In the genomic region with DNA sequence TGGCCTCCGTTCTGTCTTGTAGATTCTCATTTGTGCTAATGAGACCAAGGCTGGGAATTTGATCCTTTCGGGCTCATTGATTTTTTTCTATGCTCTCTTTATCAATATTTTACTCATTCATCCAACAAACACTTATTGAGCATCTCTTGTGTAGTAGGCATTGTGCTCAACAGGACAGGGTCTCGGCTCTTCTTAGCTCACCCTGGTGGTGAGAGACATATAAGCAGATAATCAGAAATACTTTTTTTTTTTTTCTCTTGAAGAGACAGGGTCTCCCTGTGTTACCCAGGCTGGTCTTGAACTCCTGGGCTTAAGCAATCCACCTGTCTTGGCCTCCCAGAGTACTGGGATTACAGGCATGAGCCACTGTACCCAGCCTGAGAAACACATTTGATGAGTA, we compare ENCODE assay signal across 1 cellular context.
TF ChIP-seq lines count a peak whose summit lies in the region.

No MANE protein-coding gene starts in this region.

TF ChIP-seq in HepG2, 621 proteins besides CTCF, POLR2A, EP300 and RAD21:
- no peak for TF ChIP-seq ZNF879 (CRISPR knock-in tag; IDR thresholded peaks at IDR 0.05)
- TF ChIP-seq ZMYM3 (CRISPR knock-in tag; IDR thresholded peaks at IDR 0.05), result no peak
- TF ChIP-seq ZNF772 (CRISPR knock-in tag; IDR thresholded peaks at IDR 0.05), result no peak
- TF ChIP-seq GTF2F1 (IDR thresholded peaks at IDR 0.05; ENCODE audit: low read length), result no peak
- TF ChIP-seq RFX1 (IDR thresholded peaks at IDR 0.05), result no peak
- TF ChIP-seq ZSCAN22 (CRISPR knock-in tag; IDR thresholded peaks at IDR 0.05), result no peak
- no peak for TF ChIP-seq AGO1 (IDR thresholded peaks at IDR 0.05; ENCODE audit: low read depth, low read length, poor library complexity, severe bottlenecking)
- TF ChIP-seq FOXK2 (IDR thresholded peaks at IDR 0.05), result no peak
- no peak for TF ChIP-seq HOXA3 (CRISPR knock-in tag; IDR thresholded peaks at IDR 0.05)
- TF ChIP-seq, protein P1, sequence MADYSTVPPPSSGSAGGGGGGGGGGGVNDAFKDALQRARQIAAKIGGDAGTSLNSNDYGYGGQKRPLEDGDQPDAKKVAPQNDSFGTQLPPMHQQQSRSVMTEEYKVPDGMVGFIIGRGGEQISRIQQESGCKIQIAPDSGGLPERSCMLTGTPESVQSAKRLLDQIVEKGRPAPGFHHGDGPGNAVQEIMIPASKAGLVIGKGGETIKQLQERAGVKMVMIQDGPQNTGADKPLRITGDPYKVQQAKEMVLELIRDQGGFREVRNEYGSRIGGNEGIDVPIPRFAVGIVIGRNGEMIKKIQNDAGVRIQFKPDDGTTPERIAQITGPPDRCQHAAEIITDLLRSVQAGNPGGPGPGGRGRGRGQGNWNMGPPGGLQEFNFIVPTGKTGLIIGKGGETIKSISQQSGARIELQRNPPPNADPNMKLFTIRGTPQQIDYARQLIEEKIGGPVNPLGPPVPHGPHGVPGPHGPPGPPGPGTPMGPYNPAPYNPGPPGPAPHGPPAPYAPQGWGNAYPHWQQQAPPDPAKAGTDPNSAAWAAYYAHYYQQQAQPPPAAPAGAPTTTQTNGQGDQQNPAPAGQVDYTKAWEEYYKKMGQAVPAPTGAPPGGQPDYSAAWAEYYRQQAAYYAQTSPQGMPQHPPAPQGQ (CRISPR knock-in tag; IDR thresholded peaks at IDR 0.05; ENCODE audit: borderline replicate concordance), result no peak
- TF ChIP-seq, protein P2, sequence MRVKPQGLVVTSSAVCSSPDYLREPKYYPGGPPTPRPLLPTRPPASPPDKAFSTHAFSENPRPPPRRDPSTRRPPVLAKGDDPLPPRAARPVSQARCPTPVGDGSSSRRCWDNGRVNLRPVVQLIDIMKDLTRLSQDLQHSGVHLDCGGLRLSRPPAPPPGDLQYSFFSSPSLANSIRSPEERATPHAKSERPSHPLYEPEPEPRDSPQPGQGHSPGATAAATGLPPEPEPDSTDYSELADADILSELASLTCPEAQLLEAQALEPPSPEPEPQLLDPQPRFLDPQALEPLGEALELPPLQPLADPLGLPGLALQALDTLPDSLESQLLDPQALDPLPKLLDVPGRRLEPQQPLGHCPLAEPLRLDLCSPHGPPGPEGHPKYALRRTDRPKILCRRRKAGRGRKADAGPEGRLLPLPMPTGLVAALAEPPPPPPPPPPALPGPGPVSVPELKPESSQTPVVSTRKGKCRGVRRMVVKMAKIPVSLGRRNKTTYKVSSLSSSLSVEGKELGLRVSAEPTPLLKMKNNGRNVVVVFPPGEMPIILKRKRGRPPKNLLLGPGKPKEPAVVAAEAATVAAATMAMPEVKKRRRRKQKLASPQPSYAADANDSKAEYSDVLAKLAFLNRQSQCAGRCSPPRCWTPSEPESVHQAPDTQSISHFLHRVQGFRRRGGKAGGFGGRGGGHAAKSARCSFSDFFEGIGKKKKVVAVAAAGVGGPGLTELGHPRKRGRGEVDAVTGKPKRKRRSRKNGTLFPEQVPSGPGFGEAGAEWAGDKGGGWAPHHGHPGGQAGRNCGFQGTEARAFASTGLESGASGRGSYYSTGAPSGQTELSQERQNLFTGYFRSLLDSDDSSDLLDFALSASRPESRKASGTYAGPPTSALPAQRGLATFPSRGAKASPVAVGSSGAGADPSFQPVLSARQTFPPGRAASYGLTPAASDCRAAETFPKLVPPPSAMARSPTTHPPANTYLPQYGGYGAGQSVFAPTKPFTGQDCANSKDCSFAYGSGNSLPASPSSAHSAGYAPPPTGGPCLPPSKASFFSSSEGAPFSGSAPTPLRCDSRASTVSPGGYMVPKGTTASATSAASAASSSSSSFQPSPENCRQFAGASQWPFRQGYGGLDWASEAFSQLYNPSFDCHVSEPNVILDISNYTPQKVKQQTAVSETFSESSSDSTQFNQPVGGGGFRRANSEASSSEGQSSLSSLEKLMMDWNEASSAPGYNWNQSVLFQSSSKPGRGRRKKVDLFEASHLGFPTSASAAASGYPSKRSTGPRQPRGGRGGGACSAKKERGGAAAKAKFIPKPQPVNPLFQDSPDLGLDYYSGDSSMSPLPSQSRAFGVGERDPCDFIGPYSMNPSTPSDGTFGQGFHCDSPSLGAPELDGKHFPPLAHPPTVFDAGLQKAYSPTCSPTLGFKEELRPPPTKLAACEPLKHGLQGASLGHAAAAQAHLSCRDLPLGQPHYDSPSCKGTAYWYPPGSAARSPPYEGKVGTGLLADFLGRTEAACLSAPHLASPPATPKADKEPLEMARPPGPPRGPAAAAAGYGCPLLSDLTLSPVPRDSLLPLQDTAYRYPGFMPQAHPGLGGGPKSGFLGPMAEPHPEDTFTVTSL (CRISPR knock-in tag; IDR thresholded peaks at IDR 0.05; ENCODE audit: borderline replicate concordance), result no peak
- TF ChIP-seq, protein P3, sequence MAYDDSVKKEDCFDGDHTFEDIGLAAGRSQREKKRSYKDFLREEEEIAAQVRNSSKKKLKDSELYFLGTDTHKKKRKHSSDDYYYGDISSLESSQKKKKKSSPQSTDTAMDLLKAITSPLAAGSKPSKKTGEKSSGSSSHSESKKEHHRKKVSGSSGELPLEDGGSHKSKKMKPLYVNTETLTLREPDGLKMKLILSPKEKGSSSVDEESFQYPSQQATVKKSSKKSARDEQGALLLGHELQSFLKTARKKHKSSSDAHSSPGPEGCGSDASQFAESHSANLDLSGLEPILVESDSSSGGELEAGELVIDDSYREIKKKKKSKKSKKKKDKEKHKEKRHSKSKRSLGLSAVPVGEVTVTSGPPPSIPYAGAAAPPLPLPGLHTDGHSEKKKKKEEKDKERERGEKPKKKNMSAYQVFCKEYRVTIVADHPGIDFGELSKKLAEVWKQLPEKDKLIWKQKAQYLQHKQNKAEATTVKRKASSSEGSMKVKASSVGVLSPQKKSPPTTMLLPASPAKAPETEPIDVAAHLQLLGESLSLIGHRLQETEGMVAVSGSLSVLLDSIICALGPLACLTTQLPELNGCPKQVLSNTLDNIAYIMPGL (CRISPR knock-in tag; IDR thresholded peaks at IDR 0.05; ENCODE audit: borderline replicate concordance in 1 of 2, low read depth in 1 of 2), result no peak
- no peak for TF ChIP-seq TAF1 (CRISPR knock-in tag; IDR thresholded peaks at IDR 0.05)
- no peak for TF ChIP-seq HOXD1 (CRISPR knock-in tag; IDR thresholded peaks at IDR 0.05)
- TF ChIP-seq ZFP62 (CRISPR knock-in tag; IDR thresholded peaks at IDR 0.05), result no peak
TF ChIP-seq in HepG2: peak in this region for 0.
